ENCODE assay signal across 11 cellular contexts in the genomic region with DNA sequence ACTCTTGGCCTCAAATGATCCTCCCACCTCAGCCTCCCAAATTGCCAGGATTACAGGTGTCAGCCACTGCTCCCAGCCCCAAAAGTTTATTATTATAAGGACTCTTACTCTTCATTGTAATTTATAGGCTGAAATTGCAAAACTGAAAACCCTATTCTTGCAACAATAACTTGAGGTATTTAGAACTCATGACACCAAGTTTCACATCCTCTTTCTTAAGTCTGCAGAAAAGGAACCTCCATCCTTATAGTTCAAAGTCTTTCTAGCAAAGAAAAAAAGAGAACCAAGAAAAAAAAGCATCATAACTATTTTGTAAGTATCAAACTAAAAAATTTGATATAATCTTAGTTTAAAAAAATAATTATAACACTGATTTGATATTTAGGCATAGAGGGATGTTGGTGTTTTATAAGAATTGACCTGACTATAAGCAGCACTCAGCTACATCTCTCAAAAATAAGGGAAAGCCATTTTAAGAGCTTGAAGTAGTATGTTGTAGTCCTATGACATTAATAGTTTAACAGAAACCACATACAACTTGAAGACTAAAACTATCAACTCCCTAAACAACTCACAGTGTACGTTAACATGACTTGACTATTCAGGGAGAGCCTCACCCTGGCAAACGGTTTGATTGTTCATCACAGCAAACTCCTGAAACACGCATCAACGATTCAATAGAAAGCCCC.
DNase-seq lines count a peak whose midpoint lies in the region; ATAC-seq and TF ChIP-seq lines count a peak whose summit lies in the region.
"Had no signal": no experiment of that assay in that cellular context is flagged by ENCODE, and none has a peak within 500 bp of the region (broad histone marks: within the 10 kb centered on the region; RNA-seq: fewer than 3 reads in every experiment).

No MANE protein-coding gene starts in this region.

- no peak overlapping the region for H3K27ac ChIP-seq in endodermal cell (ENCODE audit: low read depth, low read length)
- H3K27ac ChIP-seq in esophagus muscularis mucosa (replicated peaks in 1 of 4) = no peak overlapping the region
- H3K27ac ChIP-seq: epithelial cell of prostate had no signal

- ATAC-seq in GM18858 (IDR thresholded peaks at IDR 0.05; ENCODE audit: unreplicated experiment) (peak; percentile 76), HG02588 (IDR thresholded peaks at IDR 0.05; ENCODE audit: unreplicated experiment) (peak; percentile 83), HG03565 (IDR thresholded peaks at IDR 0.05; ENCODE audit: unreplicated experiment) (peak; percentile 70), mucosa of descending colon (peak; percentile 40)
- ATAC-seq: SK-N-SH treated with all-trans-retinoic acid at 6 μM for 48 hours had no signal

- peaks cover 7% of the 10 kb centered on the region for H3K36me3 Mint-ChIP-seq in endodermal cell (ENCODE audit: low read depth)

- no peak for DNase-seq in mucosa of descending colon
- no peak for DNase-seq in DMS79 (lab: John Stamatoyannopoulos, UW)
- no peak for DNase-seq in endodermal cell
- no peak for DNase-seq in esophagus muscularis mucosa (ENCODE audit: extremely low spot score)
- DNase-seq in activated CD4-positive, CD25-positive, alpha-beta regulatory T cell (lab: John Stamatoyannopoulos, UW) = no peak

- H3K27ac Mint-ChIP-seq in endodermal cell = no peak overlapping the region
- H3K27ac Mint-ChIP-seq: activated naive CD4-positive, alpha-beta T cell treated with anti-CD3 and anti-CD28 coated beads, Interleukin-2, amount 50 U/mL, for 24 hours had no signal

- peaks cover 4% of the 10 kb centered on the region for H3K4me1 Mint-ChIP-seq in endodermal cell

- intact Hi-C loops in mucosa of descending colon (cut with DNase I, micrococcal nuclease) (no loop called here), esophagus muscularis mucosa (cut with DNase I) (no loop called here)

- H3K4me3 ChIP-seq in mucosa of descending colon (no peak overlapping the region), endodermal cell (ENCODE audit: low read length) (no peak overlapping the region), esophagus muscularis mucosa (no peak overlapping the region)

- H3K4me1 ChIP-seq in mucosa of descending colon (ENCODE audit: low read depth) (no peaks in the 10 kb centered on the region), endodermal cell (ENCODE audit: control insufficient read depth, insufficient read depth, low read length) (no peaks in the 10 kb centered on the region), esophagus muscularis mucosa (peaks cover 3 to 66% (median 62%) of the 10 kb centered on the region in 4 donors)

- H3K9ac ChIP-seq in endodermal cell (ENCODE audit: extremely low read depth, low read length, poor library complexity, severe bottlenecking) = no peak overlapping the region

- no peak for TF ChIP-seq CTCF in mucosa of descending colon (IDR thresholded peaks at IDR 0.05)
- no peak for TF ChIP-seq CTCF in endodermal cell (conservative IDR thresholded peaks at IDR 0.05)
- no peak for TF ChIP-seq CTCF in esophagus muscularis mucosa (IDR thresholded peaks at IDR 0.05)

- H3K36me3 ChIP-seq in mucosa of descending colon (ENCODE audit: low read depth) (no peaks in the 10 kb centered on the region), endodermal cell (ENCODE audit: control insufficient read depth, insufficient read depth, low read length) (no peaks in the 10 kb centered on the region), esophagus muscularis mucosa (no peaks in the 10 kb centered on the region)

- TF ChIP-seq EP300 in esophagus muscularis mucosa (IDR thresholded peaks at IDR 0.05) = no peak

- no peaks in the 10 kb centered on the region for H3K27me3 ChIP-seq in endodermal cell (ENCODE audit: control insufficient read depth, insufficient read depth, low read length, poor library complexity, severe bottlenecking)
- H3K27me3 ChIP-seq in esophagus muscularis mucosa = no peaks in the 10 kb centered on the region

- no peak overlapping the region for H3K4me3 Mint-ChIP-seq in endodermal cell
- H3K4me3 Mint-ChIP-seq: activated naive CD4-positive, alpha-beta T cell treated with anti-CD3 and anti-CD28 coated beads, Interleukin-2, amount 50 U/mL, for 24 hours had no signal

- no peaks in the 10 kb centered on the region for H3K27me3 Mint-ChIP-seq in endodermal cell (ENCODE audit: insufficient read depth)
- H3K27me3 Mint-ChIP-seq: activated naive CD4-positive, alpha-beta T cell treated with anti-CD3 and anti-CD28 coated beads, Interleukin-2, amount 50 U/mL, for 24 hours had no signal

- TF ChIP-seq POLR2A in esophagus muscularis mucosa (IDR thresholded peaks at IDR 0.05; ENCODE audit: low read depth) = no peak

- H3K9me3 Mint-ChIP-seq in endodermal cell = peaks cover 8% of the 10 kb centered on the region
- H3K9me3 Mint-ChIP-seq: activated naive CD4-positive, alpha-beta T cell treated with anti-CD3 and anti-CD28 coated beads, Interleukin-2, amount 50 U/mL, for 24 hours had no signal

- H3K9me3 ChIP-seq in mucosa of descending colon (no peaks in the 10 kb centered on the region), endodermal cell (ENCODE audit: control insufficient read depth, low read length) (peaks cover 7% of the 10 kb centered on the region), esophagus muscularis mucosa (no peaks in the 10 kb centered on the region)

- WGBS in endodermal cell (ENCODE audit: insufficient coverage in 1 of 2, insufficient read length in 1 of 2), 2 experiments = 89 to 92% methylated on average over 3 to 4 of the region's 4 CpGs
- WGBS in esophagus muscularis mucosa = 91% methylated on average over 4 of the region's 4 CpGs
